Comparison of ENCODE assay signal across 14 cellular contexts in genomic region chr2:46872876-46873631, GRCh38. TPM values are rescaled to one million over a fixed set of nuclear protein-coding genes. Genes with fewer than 3 reads are reported as not detected.
A peak's percentile ranks its signal among the peaks of the same experiment; 100 is the strongest.
DNase-seq lines count a peak whose midpoint lies in the region; TF ChIP-seq lines count a peak whose summit lies in the region.
"Had no signal": no experiment of that assay in that cellular context is flagged by ENCODE, and none has a peak within 500 bp of the region (broad histone marks: within the 10 kb centered on the region; RNA-seq: fewer than 3 reads in every experiment).

No MANE protein-coding gene starts in this region.

- H3K27me3 ChIP-seq in SJSA1 (replicated peaks) (no peaks in the 10 kb centered on the region), skeletal muscle satellite cell (ENCODE audit: control insufficient read depth, insufficient read depth, low read length) (no peaks in the 10 kb centered on the region), tibial nerve (no peaks in the 10 kb centered on the region)
- H3K27me3 ChIP-seq: BLaER1 treated with 17β-estradiol and CSF1 and Interleukin-3, amounts not matched to agents 10 nM and 100 nM had no signal

- no peak for TF ChIP-seq POLR2A in lower leg skin (IDR thresholded peaks at IDR 0.05)
- TF ChIP-seq POLR2A in tibial nerve (IDR thresholded peaks at IDR 0.05) = no peak

- intact Hi-C loops in lower leg skin (cut with DNase I; ENCODE audit: low total_unique reads) = no loop called here

- H3K9ac ChIP-seq in skeletal muscle satellite cell (ENCODE audit: low read depth, low read length) = peak overlapping the region; percentile 41
- H3K9ac ChIP-seq: BLaER1 treated with 17β-estradiol and CSF1 and Interleukin-3, amounts not matched to agents 10 nM and 100 nM had no signal

- H3K9me3 ChIP-seq in SJSA1 (replicated peaks) (no peaks in the 10 kb centered on the region), skeletal muscle satellite cell (replicated peaks; ENCODE audit: low read length) (no peaks in the 10 kb centered on the region), tibial nerve (no peaks in the 10 kb centered on the region)
- H3K9me3 ChIP-seq: BLaER1 treated with 17β-estradiol and CSF1 and Interleukin-3, amounts not matched to agents 10 nM and 100 nM had no signal

- H3K4me3 ChIP-seq in SJSA1 (no peak overlapping the region), skeletal muscle satellite cell (ENCODE audit: low read length) (no peak overlapping the region), lower leg skin (ENCODE audit: low read depth, poor library complexity, severe bottlenecking) (no peak overlapping the region), tibial nerve (no peak overlapping the region)
- H3K4me3 ChIP-seq: BLaER1 treated with 17β-estradiol and CSF1 and Interleukin-3, amounts not matched to agents 10 nM and 100 nM had no signal

- no peak for TF ChIP-seq EP300 in tibial nerve (IDR thresholded peaks at IDR 0.05)

- peak; percentile 55 for DNase-seq in EH (ENCODE audit: low read depth)
- no peak for DNase-seq in SJSA1 (ENCODE audit: low read depth in 1 of 2, low spot score in 2 of 2)
- peak; percentile 5 for DNase-seq in iPS-NIHi11 (ENCODE audit: low spot score)
- no peak for DNase-seq in lower leg skin (ENCODE audit: low spot score in 2 of 2)
- DNase-seq in HEK293T (ENCODE audit: extremely low spot score) = no peak
- no peak for DNase-seq in tibial nerve (ENCODE audit: low spot score in 2 of 2)
- no peak for DNase-seq in activated gamma-delta T cell treated with Interleukin-2 at 50 U/mL for 16 hours
- DNase-seq: KG1; naive thymus-derived CD8-positive, alpha-beta T cell; NCI-H2081; T-helper 1 cell had no signal

- H3K4me2 ChIP-seq in skeletal muscle satellite cell (ENCODE audit: low read length) = no peak overlapping the region

- CTCF ChIA-PET in HEK293T (lab: Yijun Ruan, JAX) = interaction anchor here (2.1 kb wide), 1 partner anchor 92 kb away, joined by 5 read pairs; no protein-coding TSS in a partner anchor

- no peak for TF ChIP-seq CTCF in lower leg skin (IDR thresholded peaks at IDR 0.05)
- TF ChIP-seq CTCF in tibial nerve (IDR thresholded peaks at IDR 0.05) = no peak

- H3K36me3 ChIP-seq in SJSA1 (no peaks in the 10 kb centered on the region), skeletal muscle satellite cell (ENCODE audit: insufficient read depth, low read length) (no peaks in the 10 kb centered on the region), tibial nerve (no peaks in the 10 kb centered on the region)
- H3K36me3 ChIP-seq: BLaER1 treated with 17β-estradiol and CSF1 and Interleukin-3, amounts not matched to agents 10 nM and 100 nM had no signal

- H3K27ac ChIP-seq in SJSA1 (peak overlapping the region; percentile 25), tibial nerve (peak overlapping the region in 2 of 4 donors; percentile 58 to 75)
- H3K27ac ChIP-seq: epithelial cell of prostate had no signal

- POLR2A ChIA-PET in HEK293T (lab: Yijun Ruan, JAX) = interaction anchor here (0.7 kb wide), 1 partner anchor 9 kb away, joined by 4 read pairs; no protein-coding TSS in a partner anchor

- H3K4me1 ChIP-seq in SJSA1 (replicated peaks) (peaks cover 48% of the 10 kb centered on the region), skeletal muscle satellite cell (ENCODE audit: control insufficient read depth, insufficient read depth, low read length) (peaks cover 52% of the 10 kb centered on the region), tibial nerve (peaks cover 0 to 30% (median 17%) of the 10 kb centered on the region in 4 donors)

- 80 to 93% methylated on average over 4 of the region's 4 CpGs for WGBS in lower leg skin, 2 donors
- 90 to 97% methylated on average over 4 of the region's 4 CpGs for WGBS in tibial nerve, 2 donors

TF ChIP-seq in HEK293T, 16 proteins besides CTCF, POLR2A, EP300 and RAD21:
- TF ChIP-seq FOXK2 (IDR thresholded peaks at IDR 0.05) = no peak
- TF ChIP-seq CTBP1 (IDR thresholded peaks at IDR 0.05; ENCODE audit: borderline replicate concordance) = no peak
- no peak for TF ChIP-seq SP1 (IDR thresholded peaks at IDR 0.05)
- TF ChIP-seq BHLHE40 (IDR thresholded peaks at IDR 0.05; ENCODE audit: borderline replicate concordance) = no peak
- TF ChIP-seq SUZ12 (IDR thresholded peaks at IDR 0.05) = no peak
- TF ChIP-seq TARDBP (IDR thresholded peaks at IDR 0.05) = no peak
- TF ChIP-seq L3MBTL2 (conservative IDR thresholded peaks at IDR 0.05) = no peak

RNA-seq across cellular contexts. Expression of gene MCFD2, which starts 42.6 kb away (rescaled TPM):
- 95.7 and 97.6 TPM in 2 replicates for total RNA-seq in SJSA1 (2014; rRNA removed; shearing (Covaris generic))
- total RNA-seq in skeletal muscle satellite cell (2012; rRNA removed) = 146 and 148 TPM in 2 replicates
- total RNA-seq in lower leg skin = 10 to 100 TPM; 32.4 to 43.3 (median 36.1) TPM
- 100 to 1,000 TPM in 1 of 4 donors, 10 to 100 TPM in 3; 49.2 to 111 (median 56.0) TPM for total RNA-seq in tibial nerve

Comparison
In these comparisons a context has a peak if more than half of its experiments do, and no peak if none do; other contexts are left out.
1. DNase-seq: peak in EH (single experiment) and iPS-NIHi11 (single experiment); none in SJSA1 (0 of 2), lower leg skin (0 of 2), HEK293T (single experiment), tibial nerve (0 of 2) and activated gamma-delta T cell treated with Interleukin-2 at 50 U/mL for 16 hours (single experiment).